In the genomic region with DNA sequence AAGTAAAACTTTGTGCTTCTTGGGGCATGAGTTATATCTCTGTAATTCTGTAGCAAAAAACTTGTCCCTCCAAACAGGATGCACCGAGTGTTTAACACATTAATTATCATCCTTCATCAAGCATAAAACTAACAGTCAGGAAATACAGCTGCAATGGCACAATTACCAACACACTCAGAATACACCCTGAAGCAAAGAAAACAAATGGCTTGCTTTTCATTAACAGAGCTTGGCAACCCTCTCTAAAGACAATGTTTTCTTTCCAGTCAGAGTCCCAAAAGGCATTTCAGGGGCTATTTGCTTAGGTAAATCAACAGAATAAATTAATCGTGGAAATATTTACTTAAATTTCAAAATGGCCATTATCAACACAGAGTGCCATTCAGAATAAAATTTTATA, we compare ENCODE assay signal across 19 cellular contexts.
DNase-seq lines count a peak whose midpoint lies in the region; ATAC-seq lines count a peak whose summit lies in the region.
"Had no signal": no experiment of that assay in that cellular context is flagged by ENCODE, and none has a peak within 500 bp of the region (broad histone marks: within the 10 kb centered on the region; RNA-seq: fewer than 3 reads in every experiment).

No MANE protein-coding gene starts in this region.

- H3K36me3 Mint-ChIP-seq in immature natural killer cell (peaks cover 0 to 5% (median 0%) of the 10 kb centered on the region in 3 donors), T-helper 17 cell (ENCODE audit: low read depth) (no peaks in the 10 kb centered on the region)
- H3K36me3 Mint-ChIP-seq: CD4-positive, alpha-beta memory T cell had no signal

- DNase-seq in Caki2 (ENCODE audit: low read depth), result peak; percentile 42
- DNase-seq in NCI-H1105 (lab: John Stamatoyannopoulos, UW), result peak; percentile 88
- DNase-seq in NCI-H2196 treated with DMSO at 0.1 percent for 48 hours (lab: John Stamatoyannopoulos, UW; ENCODE audit: unreplicated experiment), result peak; percentile 23
- no peak for DNase-seq in immature natural killer cell
- DNase-seq in NCI-H1694 (lab: John Stamatoyannopoulos, UW), result no peak
- no peak for DNase-seq in T-helper 17 cell
- DNase-seq in activated T-cell treated with anti-CD3 and anti-CD28 coated beads, Interleukin-2, amount 50 U/mL, for 48 hours, result no peak
- DNase-seq: activated CD8-positive, alpha-beta T cell treated with anti-CD3 and anti-CD28 coated beads for 36 hours; activated naive CD4-positive, alpha-beta T cell; activated T-cell treated with anti-CD3 and anti-CD28 coated beads, Interleukin-2, amount 50 U/mL, for 1 hour; amygdala; CD4-positive, alpha-beta memory T cell; head of caudate nucleus; left ventricle myocardium superior; NCI-H2171 treated with DMSO at 0.1 percent for 48 hours; stimulated activated naive CD4-positive, alpha-beta T cell; tibial artery had no signal

- peaks cover 41 to 56% of the 10 kb centered on the region in 2 donors for H3K4me1 Mint-ChIP-seq in immature natural killer cell
- no peaks in the 10 kb centered on the region for H3K4me1 Mint-ChIP-seq in T-helper 17 cell

- H3K27ac Mint-ChIP-seq in immature natural killer cell (peak overlapping the region in 1 of 6 donors; percentile 34), T-helper 17 cell (no peak overlapping the region)
- H3K27ac Mint-ChIP-seq: activated CD8-positive, alpha-beta T cell treated with anti-CD3 and anti-CD28 coated beads for 36 hours; CD4-positive, alpha-beta memory T cell had no signal

- peak overlapping the region in 3 of 5 donors; percentile 15 to 46 (median 45) for H3K4me3 Mint-ChIP-seq in immature natural killer cell
- no peak overlapping the region for H3K4me3 Mint-ChIP-seq in T-helper 17 cell
- H3K4me3 Mint-ChIP-seq: activated CD8-positive, alpha-beta T cell treated with anti-CD3 and anti-CD28 coated beads for 36 hours; CD4-positive, alpha-beta memory T cell had no signal

- H3K27me3 Mint-ChIP-seq in immature natural killer cell (ENCODE audit: low read depth in 3 of 3) (peaks cover 11 to 24% (median 18%) of the 10 kb centered on the region in 3 donors), T-helper 17 cell (no peaks in the 10 kb centered on the region)
- H3K27me3 Mint-ChIP-seq: activated CD8-positive, alpha-beta T cell treated with anti-CD3 and anti-CD28 coated beads for 36 hours; CD4-positive, alpha-beta memory T cell had no signal

- peaks cover 0 to 16% (median 5%) of the 10 kb centered on the region in 6 donors for H3K9me3 Mint-ChIP-seq in immature natural killer cell

- H3K9me3 ChIP-seq in T-helper 17 cell (ENCODE audit: control insufficient read depth, low read length, poor library complexity, severe bottlenecking), result no peaks in the 10 kb centered on the region
- H3K9me3 ChIP-seq: prostate gland, tibial artery had no signal

- in situ Hi-C loops in Caki2 (cut with HindIII; ENCODE audit: low pct_unique_long_range_greater_than_20kb, low sequenced_read_pairs), result no loop called here

- ATAC-seq in T-helper 17 cell (no peak), GM18498 (IDR thresholded peaks at IDR 0.05; ENCODE audit: unreplicated experiment) (no peak)
- ATAC-seq: activated CD8-positive, alpha-beta T cell treated with anti-CD3 and anti-CD28 coated beads for 36 hours; left ventricle myocardium superior had no signal

Comparison
In these comparisons a context has a peak if more than half of its experiments do, and no peak if none do; other contexts are left out.
1. DNase-seq: peak in Caki2 (single experiment), NCI-H1105 (single experiment) and NCI-H2196 treated with DMSO at 0.1 percent for 48 hours (single experiment); none in immature natural killer cell (0 of 3), NCI-H1694 (single experiment), T-helper 17 cell (0 of 3) and activated T-cell treated with anti-CD3 and anti-CD28 coated beads, Interleukin-2, amount 50 U/mL, for 48 hours (0 of 2).